Comparison of ENCODE assay signal across 1 cellular context in the genomic region with DNA sequence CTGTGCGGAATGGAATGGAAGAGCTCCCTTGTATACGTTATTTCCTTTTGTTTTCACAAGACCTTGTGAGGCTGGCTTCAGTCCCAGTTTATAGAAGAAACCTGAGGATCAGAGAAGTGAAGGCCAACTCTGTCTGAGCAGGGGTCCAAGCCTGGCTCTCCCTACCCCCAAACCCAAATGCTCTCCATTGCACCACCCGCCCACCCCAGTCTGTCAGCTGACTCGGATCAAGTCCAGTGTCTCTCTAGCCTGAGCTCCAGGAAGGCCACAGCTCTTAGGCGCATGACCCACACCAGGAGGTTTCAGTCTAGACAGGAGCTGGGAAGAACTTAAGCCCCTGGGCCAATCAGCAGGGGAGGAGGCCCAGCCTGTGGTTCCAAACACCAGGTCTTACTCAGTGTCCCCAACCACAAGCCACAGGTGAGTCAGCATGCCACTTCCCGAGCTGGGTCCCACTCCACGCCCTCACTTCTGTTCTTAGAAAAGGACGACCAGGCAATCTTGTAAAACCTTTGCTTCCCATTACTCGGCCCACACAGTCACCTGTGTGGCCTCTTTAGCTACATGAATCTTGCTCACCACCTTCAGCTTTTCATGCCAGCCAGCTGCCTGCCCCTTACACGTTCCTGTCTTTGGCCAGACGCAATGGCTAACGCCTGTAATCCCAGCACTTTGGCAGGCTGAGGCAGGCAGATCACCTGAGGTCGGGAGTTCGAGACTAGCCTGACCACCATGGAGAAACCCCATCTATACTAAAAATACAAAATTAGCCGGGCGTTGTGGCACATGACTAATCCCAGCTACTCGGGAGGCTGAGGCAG.
TF ChIP-seq lines count a peak whose summit lies in the region.

No MANE protein-coding gene starts in this region.

TF ChIP-seq in HEK293, 187 proteins besides CTCF, POLR2A, EP300 and RAD21 (continued from another document):
- TF ChIP-seq ZIC2 (tag by site-specific recombination; IDR thresholded peaks at IDR 0.05) = peak; percentile 73
- TF ChIP-seq, protein P1, sequence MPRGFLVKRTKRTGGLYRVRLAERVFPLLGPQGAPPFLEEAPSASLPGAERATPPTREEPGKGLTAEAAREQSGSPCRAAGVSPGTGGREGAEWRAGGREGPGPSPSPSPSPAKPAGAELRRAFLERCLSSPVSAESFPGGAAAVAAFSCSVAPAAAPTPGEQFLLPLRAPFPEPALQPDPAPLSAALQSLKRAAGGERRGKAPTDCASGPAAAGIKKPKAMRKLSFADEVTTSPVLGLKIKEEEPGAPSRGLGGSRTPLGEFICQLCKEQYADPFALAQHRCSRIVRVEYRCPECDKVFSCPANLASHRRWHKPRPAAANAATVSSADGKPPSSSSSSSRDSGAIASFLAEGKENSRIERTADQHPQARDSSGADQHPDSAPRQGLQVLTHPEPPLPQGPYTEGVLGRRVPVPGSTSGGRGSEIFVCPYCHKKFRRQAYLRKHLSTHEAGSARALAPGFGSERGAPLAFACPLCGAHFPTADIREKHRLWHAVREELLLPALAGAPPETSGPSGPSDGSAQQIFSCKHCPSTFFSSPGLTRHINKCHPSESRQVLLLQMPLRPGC (tag by site-specific recombination; IDR thresholded peaks at IDR 0.05) = no peak
- no peak for TF ChIP-seq ZNF501 (tag by site-specific recombination; IDR thresholded peaks at IDR 0.05)
- TF ChIP-seq WT1 (tag by site-specific recombination; IDR thresholded peaks at IDR 0.05) = no peak
- TF ChIP-seq, protein P2, sequence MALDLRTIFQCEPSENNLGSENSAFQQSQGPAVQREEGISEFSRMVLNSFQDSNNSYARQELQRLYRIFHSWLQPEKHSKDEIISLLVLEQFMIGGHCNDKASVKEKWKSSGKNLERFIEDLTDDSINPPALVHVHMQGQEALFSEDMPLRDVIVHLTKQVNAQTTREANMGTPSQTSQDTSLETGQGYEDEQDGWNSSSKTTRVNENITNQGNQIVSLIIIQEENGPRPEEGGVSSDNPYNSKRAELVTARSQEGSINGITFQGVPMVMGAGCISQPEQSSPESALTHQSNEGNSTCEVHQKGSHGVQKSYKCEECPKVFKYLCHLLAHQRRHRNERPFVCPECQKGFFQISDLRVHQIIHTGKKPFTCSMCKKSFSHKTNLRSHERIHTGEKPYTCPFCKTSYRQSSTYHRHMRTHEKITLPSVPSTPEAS (tag by site-specific recombination; IDR thresholded peaks at IDR 0.05) = no peak
- no peak for TF ChIP-seq ZBTB1 (tag by site-specific recombination; IDR thresholded peaks at IDR 0.05)
- TF ChIP-seq, protein P3, sequence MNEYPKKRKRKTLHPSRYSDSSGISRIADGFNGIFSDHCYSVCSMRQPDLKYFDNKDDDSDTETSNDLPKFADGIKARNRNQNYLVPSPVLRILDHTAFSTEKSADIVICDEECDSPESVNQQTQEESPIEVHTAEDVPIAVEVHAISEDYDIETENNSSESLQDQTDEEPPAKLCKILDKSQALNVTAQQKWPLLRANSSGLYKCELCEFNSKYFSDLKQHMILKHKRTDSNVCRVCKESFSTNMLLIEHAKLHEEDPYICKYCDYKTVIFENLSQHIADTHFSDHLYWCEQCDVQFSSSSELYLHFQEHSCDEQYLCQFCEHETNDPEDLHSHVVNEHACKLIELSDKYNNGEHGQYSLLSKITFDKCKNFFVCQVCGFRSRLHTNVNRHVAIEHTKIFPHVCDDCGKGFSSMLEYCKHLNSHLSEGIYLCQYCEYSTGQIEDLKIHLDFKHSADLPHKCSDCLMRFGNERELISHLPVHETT (tag by site-specific recombination; IDR thresholded peaks at IDR 0.05) = no peak
- TF ChIP-seq EGR2 (tag by site-specific recombination; IDR thresholded peaks at IDR 0.05; ENCODE audit: low read depth) = peak; percentile 53; the same call in 1 of the 2 replicates
- TF ChIP-seq ZXDB (tag by site-specific recombination; IDR thresholded peaks at IDR 0.05) = no peak
- peak; percentile 47; the same call in 1 of the 2 replicates for TF ChIP-seq ZFHX2 (tag by site-specific recombination; conservative IDR thresholded peaks at IDR 0.05)
- TF ChIP-seq, protein P4, sequence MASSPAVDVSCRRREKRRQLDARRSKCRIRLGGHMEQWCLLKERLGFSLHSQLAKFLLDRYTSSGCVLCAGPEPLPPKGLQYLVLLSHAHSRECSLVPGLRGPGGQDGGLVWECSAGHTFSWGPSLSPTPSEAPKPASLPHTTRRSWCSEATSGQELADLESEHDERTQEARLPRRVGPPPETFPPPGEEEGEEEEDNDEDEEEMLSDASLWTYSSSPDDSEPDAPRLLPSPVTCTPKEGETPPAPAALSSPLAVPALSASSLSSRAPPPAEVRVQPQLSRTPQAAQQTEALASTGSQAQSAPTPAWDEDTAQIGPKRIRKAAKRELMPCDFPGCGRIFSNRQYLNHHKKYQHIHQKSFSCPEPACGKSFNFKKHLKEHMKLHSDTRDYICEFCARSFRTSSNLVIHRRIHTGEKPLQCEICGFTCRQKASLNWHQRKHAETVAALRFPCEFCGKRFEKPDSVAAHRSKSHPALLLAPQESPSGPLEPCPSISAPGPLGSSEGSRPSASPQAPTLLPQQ (tag by site-specific recombination; IDR thresholded peaks at IDR 0.05) = peak; percentile 68; the same call in 1 of the 2 replicates
